17 cellular contexts compared by ENCODE assay signal in the genomic region with DNA sequence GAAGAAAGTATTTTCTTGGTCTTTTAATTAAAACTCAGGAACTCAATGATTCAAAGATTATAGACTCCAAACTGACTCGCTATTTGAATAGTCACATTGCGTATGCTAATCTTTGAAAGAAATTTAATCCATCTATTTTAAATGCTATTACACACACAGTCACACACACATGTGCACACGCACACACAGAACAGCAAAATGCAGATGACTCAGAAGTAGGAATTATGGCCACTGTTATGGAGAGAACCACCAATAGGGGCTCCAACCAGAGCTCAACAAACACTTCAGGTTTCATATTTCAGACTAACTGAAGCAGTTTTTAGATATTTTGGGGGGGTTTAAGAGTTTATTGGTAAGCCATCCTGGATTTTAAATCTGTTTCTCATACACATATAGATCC.
DNase-seq lines count a peak whose midpoint lies in the region; TF ChIP-seq lines count a peak whose summit lies in the region.
"Had no signal": no experiment of that assay in that cellular context is flagged by ENCODE, and none has a peak within 500 bp of the region (broad histone marks: within the 10 kb centered on the region; RNA-seq: fewer than 3 reads in every experiment).

No MANE protein-coding gene starts in this region.

- no peak overlapping the region for H3K9ac ChIP-seq in fibroblast of lung (ENCODE audit: insufficient read depth, low read length)

- no peak overlapping the region for H3K4me3 ChIP-seq in fibroblast of lung (replicated peaks in 1 of 4; ENCODE audit: control extremely low read depth in 1 of 4, insufficient read depth in 1 of 4, low read depth in 3 of 4, low read length in 4 of 4)
- H3K4me3 ChIP-seq in spleen, result no peak overlapping the region
- H3K4me3 ChIP-seq: cardiac muscle cell, gastrocnemius medialis, right atrium auricular region, suprapubic skin, uterus had no signal

- H3K9me3 ChIP-seq in fibroblast of lung (ENCODE audit: control insufficient read depth, insufficient read depth, low read depth, low read length) (no peaks in the 10 kb centered on the region), spleen (peaks cover 0 to 3% (median 0%) of the 10 kb centered on the region in 8 donors)
- H3K9me3 ChIP-seq: gastrocnemius medialis, suprapubic skin, uterus had no signal

- TF ChIP-seq CTCF in fibroblast of lung (conservative IDR thresholded peaks at IDR 0.05 in 1 of 2, IDR thresholded peaks at IDR 0.05 in 1 of 2; ENCODE audit: low read depth in 1 of 2, low read length in 2 of 2) (no peak), spleen (IDR thresholded peaks at IDR 0.05 in 8 of 11, conservative IDR thresholded peaks at IDR 0.05 in 3 of 11) (no peak)

- no peak for TF ChIP-seq POLR2A in spleen (IDR thresholded peaks at IDR 0.05)

- DNase-seq in NCI-H748 (lab: John Stamatoyannopoulos, UW; ENCODE audit: unreplicated experiment), result peak; percentile 47
- no peak for DNase-seq in NCI-H748 treated with DMSO at 0.1 percent for 48 hours (lab: John Stamatoyannopoulos, UW)
- DNase-seq in OCI-M1 (lab: John Stamatoyannopoulos, UW), result peak; percentile 8
- peak; percentile 28 to 41 for DNase-seq in fibroblast of lung (ENCODE audit: low read depth in 2 of 2)
- peak; percentile 2 for DNase-seq in stromal cell of bone marrow (ENCODE audit: low read depth)
- no peak for DNase-seq in spleen
- no peak for DNase-seq in GF-D8 (lab: John Stamatoyannopoulos, UW)
- no peak for DNase-seq in substantia nigra (lab: John Stamatoyannopoulos, UW)
- DNase-seq: activated CD4-positive, alpha-beta T cell treated with anti-CD3 and anti-CD28 coated beads, Interleukin-2, amount 10 ng/mL, durations not matched to agents 7 days and 5 days; gastrocnemius medialis; naive B cell; NCI-H1436; T-helper 1 cell; uterus had no signal

- H3K79me2 ChIP-seq in fibroblast of lung (ENCODE audit: control insufficient read depth, insufficient read depth, low read length), result no peaks in the 10 kb centered on the region

- H3K27ac ChIP-seq in fibroblast of lung (ENCODE audit: insufficient read depth, low read length) (no peak overlapping the region), spleen (no peak overlapping the region), substantia nigra (ENCODE audit: low read depth, low read length, poor library complexity, severe bottlenecking) (no peak overlapping the region)
- H3K27ac ChIP-seq: cardiac muscle cell, gastrocnemius medialis, right atrium auricular region, suprapubic skin, uterus had no signal

- H3K4me1 ChIP-seq in fibroblast of lung (ENCODE audit: control insufficient read depth, extremely low read depth, insufficient read depth, low read length), result no peaks in the 10 kb centered on the region
- H3K4me1 ChIP-seq in spleen, result no peaks in the 10 kb centered on the region
- H3K4me1 ChIP-seq: gastrocnemius medialis, right atrium auricular region, suprapubic skin, uterus had no signal

- H2AFZ ChIP-seq in fibroblast of lung (ENCODE audit: low read length), result no peak overlapping the region

- H3K27me3 ChIP-seq in fibroblast of lung (ENCODE audit: control insufficient read depth, insufficient read depth, low read length) (no peaks in the 10 kb centered on the region), spleen (replicated peaks in 1 of 7) (no peaks in the 10 kb centered on the region)
- H3K27me3 ChIP-seq: cardiac muscle cell, gastrocnemius medialis, right atrium auricular region, suprapubic skin, uterus had no signal

- no peaks in the 10 kb centered on the region for H3K36me3 ChIP-seq in fibroblast of lung (ENCODE audit: control insufficient read depth, insufficient read depth, low read length)
- H3K36me3 ChIP-seq in spleen, result no peaks in the 10 kb centered on the region
- H3K36me3 ChIP-seq: cardiac muscle cell, gastrocnemius medialis, right atrium auricular region, suprapubic skin, uterus had no signal

- 87 to 96% (median 90%) methylated on average over 3 of the region's 3 CpGs for WGBS in spleen, 5 donors

- intact Hi-C loops in spleen (cut with DNase I; ENCODE audit: low total_unique reads), result no loop called here

- no peak overlapping the region for H3K4me2 ChIP-seq in fibroblast of lung (ENCODE audit: extremely low read depth, insufficient read depth, low read length)

- no peaks in the 10 kb centered on the region for H4K20me1 ChIP-seq in fibroblast of lung (ENCODE audit: control insufficient read depth, extremely low read depth, insufficient read depth, low read length)

Comparison
In these comparisons a context has a peak if more than half of its experiments do, and no peak if none do; other contexts are left out.
1. DNase-seq: peak in NCI-H748 (single experiment), OCI-M1 (single experiment), fibroblast of lung (2 of 2) and stromal cell of bone marrow (single experiment); none in NCI-H748 treated with DMSO at 0.1 percent for 48 hours (single experiment), spleen (single experiment), GF-D8 (single experiment) and substantia nigra (0 of 49).